ENCODE assay signal across 8 cellular contexts in the genomic region with DNA sequence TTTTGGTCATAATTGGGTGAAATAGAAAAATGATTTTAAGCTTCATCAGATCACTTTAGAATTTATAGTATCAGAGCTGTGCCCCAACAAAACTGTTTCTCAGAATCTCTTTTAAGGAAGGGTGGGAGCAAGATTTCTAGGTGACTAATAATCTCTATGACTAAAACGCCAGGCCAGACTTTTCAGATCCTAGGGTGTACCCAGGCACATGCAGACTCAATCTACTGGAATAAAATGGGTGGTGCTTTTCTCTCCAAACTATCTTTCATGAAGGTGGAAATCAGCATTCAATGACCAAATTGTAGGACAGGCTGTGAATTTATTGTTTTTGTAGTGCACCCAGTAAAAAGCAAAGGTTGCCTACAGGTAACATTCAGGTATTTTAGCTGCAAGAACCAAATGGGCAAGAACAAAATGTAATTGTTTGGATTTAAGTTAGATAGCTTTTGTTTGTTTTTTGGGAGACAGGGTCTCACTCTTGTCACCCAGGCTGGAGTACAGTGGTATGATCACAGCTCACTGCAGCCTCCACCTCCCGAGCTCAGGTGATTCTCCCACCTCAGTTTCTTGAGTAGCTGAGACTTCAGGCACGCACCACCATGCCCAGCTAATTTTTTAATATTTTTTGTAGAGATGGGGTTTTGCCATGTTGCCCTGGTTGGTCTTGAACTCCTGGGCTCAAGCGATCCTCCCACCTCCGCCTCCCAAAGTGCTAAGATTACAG. TPM values are rescaled to one million over a fixed set of nuclear protein-coding genes. Genes with fewer than 3 reads are reported as not detected.
DNase-seq lines count a peak whose midpoint lies in the region; ATAC-seq and TF ChIP-seq lines count a peak whose summit lies in the region.

No MANE protein-coding gene starts in this region.

- H3K36me3 ChIP-seq in SK-N-MC (ENCODE audit: insufficient read depth, low read length) (peaks cover 20% of the 10 kb centered on the region), esophagus muscularis mucosa (no peaks in the 10 kb centered on the region), sigmoid colon (no peaks in the 10 kb centered on the region)

- H3K27me3 ChIP-seq in esophagus muscularis mucosa = no peaks in the 10 kb centered on the region
- no peaks in the 10 kb centered on the region for H3K27me3 ChIP-seq in sigmoid colon

- no peak for DNase-seq in SK-N-MC (ENCODE audit: low read depth, low spot score)
- no peak for DNase-seq in esophagus muscularis mucosa (ENCODE audit: extremely low spot score)
- no peak for DNase-seq in sigmoid colon
- DNase-seq in NCI-H1105 (lab: John Stamatoyannopoulos, UW) = no peak
- no peak for DNase-seq in activated CD8-positive, alpha-beta memory T cell treated with anti-CD3 and anti-CD28 coated beads for 24 hours

- H3K9me3 ChIP-seq in SK-N-MC (ENCODE audit: low read depth, low read length) = no peaks in the 10 kb centered on the region
- H3K9me3 ChIP-seq in esophagus muscularis mucosa = no peaks in the 10 kb centered on the region
- H3K9me3 ChIP-seq in sigmoid colon = no peaks in the 10 kb centered on the region

- peak overlapping the region; percentile 100 for H3K27ac ChIP-seq in SK-N-MC
- peak overlapping the region; percentile 92 to 99 (median 94) for H3K27ac ChIP-seq in esophagus muscularis mucosa (replicated peaks in 1 of 4)
- H3K27ac ChIP-seq in sigmoid colon = peak overlapping the region; percentile 96 to 98 (median 97)

- WGBS in esophagus muscularis mucosa = 67% methylated on average over 5 of the region's 5 CpGs
- WGBS in sigmoid colon, 2 donors = 31 to 51% methylated on average over 5 of the region's 5 CpGs

- TF ChIP-seq POLR2A in GM18505 (IDR thresholded peaks at IDR 0.05; ENCODE audit: borderline replicate concordance, extremely low read depth, insufficient read depth, insufficient read length) (peak; percentile 29), esophagus muscularis mucosa (IDR thresholded peaks at IDR 0.05; ENCODE audit: low read depth) (no peak), sigmoid colon (IDR thresholded peaks at IDR 0.05) (no peak)

- H3K9ac ChIP-seq in SK-N-MC (ENCODE audit: insufficient read length) = peak overlapping the region; percentile 98

- TF ChIP-seq CTCF in esophagus muscularis mucosa (IDR thresholded peaks at IDR 0.05) (no peak), sigmoid colon (IDR thresholded peaks at IDR 0.05) (no peak)

- intact Hi-C loops in esophagus muscularis mucosa (cut with DNase I) (loop anchor here (5.0 kb wide), 1 partner anchor 44 kb away; no protein-coding TSS in a partner anchor), sigmoid colon (cut with DNase I) (loop anchor here (2.0 to 5.0 kb wide), 2 partner anchors 14 to 66 kb away; no protein-coding TSS in a partner anchor)

- peak overlapping the region; percentile 97 for H3K4me3 ChIP-seq in SK-N-MC
- H3K4me3 ChIP-seq in esophagus muscularis mucosa = peak overlapping the region; percentile 55 to 71 (median 65)
- peak overlapping the region; percentile 51 to 67 (median 66) for H3K4me3 ChIP-seq in sigmoid colon

- ATAC-seq in GM18505 (IDR thresholded peaks at IDR 0.05; ENCODE audit: unreplicated experiment) (no peak), HG03280 (IDR thresholded peaks at IDR 0.05; ENCODE audit: unreplicated experiment) (no peak), GM21360 (IDR thresholded peaks at IDR 0.05; ENCODE audit: unreplicated experiment) (no peak)

- H3K4me1 ChIP-seq in esophagus muscularis mucosa (peaks cover 52 to 65% (median 55%) of the 10 kb centered on the region in 4 donors), sigmoid colon (peaks cover 0 to 58% (median 42%) of the 10 kb centered on the region in 4 donors)

- TF ChIP-seq EP300 in esophagus muscularis mucosa (IDR thresholded peaks at IDR 0.05) = no peak
- TF ChIP-seq EP300 in sigmoid colon (IDR thresholded peaks at IDR 0.05) = no peak

RNA-seq across cellular contexts. Expression of gene PPP2R5C, which starts 49.5 kb away (rescaled TPM):
- 100 to 1,000 TPM; 103 to 142 (median 131) TPM for total RNA-seq in esophagus muscularis mucosa
- total RNA-seq in sigmoid colon = 100 to 1,000 TPM; 115 to 175 (median 147) TPM
- 100 to 1,000 TPM in 2 of 3 donors, 10 to 100 TPM in 1; 90.2 to 133 (median 123) TPM for polyA plus RNA-seq in sigmoid colon
